19 cellular contexts compared by ENCODE assay signal in the genomic region with DNA sequence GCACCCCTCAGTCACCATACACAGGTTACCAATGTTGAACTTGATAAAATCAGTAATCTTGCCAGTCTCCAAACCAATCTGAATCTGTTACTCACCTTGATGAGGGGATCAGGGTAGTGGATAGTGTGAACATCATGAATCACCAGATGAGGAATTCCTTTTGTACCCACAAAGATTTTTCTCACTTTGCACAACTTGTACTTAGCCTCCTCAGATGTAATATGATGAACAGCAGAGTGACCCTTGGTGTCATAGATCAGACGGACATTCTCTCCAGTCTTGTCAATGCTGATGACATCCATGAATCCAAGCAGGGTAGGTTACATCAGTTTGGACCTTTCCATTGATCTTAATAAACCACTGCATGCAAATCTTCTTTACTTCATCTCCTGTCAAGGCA.
"Had no signal": no experiment of that assay in that cellular context is flagged by ENCODE, and none has a peak within 500 bp of the region (broad histone marks: within the 10 kb centered on the region; RNA-seq: fewer than 3 reads in every experiment).

No MANE protein-coding gene starts in this region.

- H3K4me2 ChIP-seq: hepatocyte had no signal

- H3K36me3 ChIP-seq: brain microvascular endothelial cell, lower lobe of right lung, tibial nerve, vagina had no signal

- H3K79me2 ChIP-seq: hepatocyte had no signal

- H3K27ac Mint-ChIP-seq: activated CD4-positive, alpha-beta T cell treated with anti-CD3 and anti-CD28 coated beads for 36 hours; activated naive CD4-positive, alpha-beta T cell treated with anti-CD3 and anti-CD28 coated beads for 36 hours; natural killer cell treated with Interleukin-12 subunit alpha and Interleukin-12 subunit beta and Interleukin-15 and Interleukin-18, amount 100 ng/mL, for 72 hours had no signal

- H3K9me3 Mint-ChIP-seq: activated naive CD4-positive, alpha-beta T cell treated with anti-CD3 and anti-CD28 coated beads for 36 hours; natural killer cell treated with Interleukin-12 subunit alpha and Interleukin-12 subunit beta and Interleukin-15 and Interleukin-18, amount 100 ng/mL, for 72 hours had no signal

- FAIRE-seq: islet of Langerhans had no signal

- H3K27ac ChIP-seq: brain microvascular endothelial cell, hepatocyte, lower lobe of right lung, tibial nerve, vagina had no signal

- H2AFZ ChIP-seq: hepatocyte had no signal

- H3K27me3 ChIP-seq: brain microvascular endothelial cell, hepatocyte, tibial nerve, vagina had no signal

- H3K4me3 Mint-ChIP-seq: activated CD4-positive, alpha-beta T cell treated with anti-CD3 and anti-CD28 coated beads for 36 hours; activated naive CD4-positive, alpha-beta T cell treated with anti-CD3 and anti-CD28 coated beads for 36 hours; natural killer cell treated with Interleukin-12 subunit alpha and Interleukin-12 subunit beta and Interleukin-15 and Interleukin-18, amount 100 ng/mL, for 72 hours had no signal

- ATAC-seq: activated CD4-positive, alpha-beta T cell treated with anti-CD3 and anti-CD28 coated beads for 36 hours; esophagus mucosa; lower lobe of right lung; natural killer cell treated with Interleukin-12 subunit alpha and Interleukin-12 subunit beta and Interleukin-15 and Interleukin-18, amount 100 ng/mL, for 72 hours; stimulated activated naive CD8-positive, alpha-beta T cell treated with anti-CD3 and anti-CD28 coated beads, Interleukin-15, Interleukin-2, amounts not matched to agents 100 U/mL and 50 U/mL, for 24 hours had no signal

- DNase-seq: activated CD4-positive, alpha-beta T cell treated with anti-CD3 and anti-CD28 coated beads for 36 hours; activated CD4-positive, alpha-beta T cell treated with anti-CD3 and anti-CD28 coated beads, Interleukin-2, amount 50 U/mL, for 48 hours; activated naive CD4-positive, alpha-beta T cell treated with anti-CD3 and anti-CD28 coated beads for 36 hours; activated T-cell treated with anti-CD3 and anti-CD28 coated beads for 4 hours; anterior cingulate cortex; brain microvascular endothelial cell; cortex of kidney; lower lobe of right lung; posterior cingulate gyrus; retina; stimulated activated naive CD8-positive, alpha-beta T cell treated with anti-CD3 and anti-CD28 coated beads, Interleukin-15, Interleukin-2, amounts not matched to agents 100 U/mL and 50 U/mL, for 24 hours; substantia nigra; SW 1271 had no signal

- H3K4me1 Mint-ChIP-seq: activated CD4-positive, alpha-beta T cell treated with anti-CD3 and anti-CD28 coated beads for 36 hours had no signal

- H3K4me1 ChIP-seq: lower lobe of right lung, tibial nerve, vagina had no signal

- H3K9me3 ChIP-seq: vagina had no signal

- H3K4me3 ChIP-seq: hepatocyte, lower lobe of right lung, tibial nerve, vagina had no signal
